In genomic region chr4:153245775-153246174, GRCh38 we compare ENCODE assay signal across 25 cellular contexts.
"Had no signal": no experiment of that assay in that cellular context is flagged by ENCODE, and none has a peak within 500 bp of the region (broad histone marks: within the 10 kb centered on the region; RNA-seq: fewer than 3 reads in every experiment).

No MANE protein-coding gene starts in this region.

- H3K36me3 ChIP-seq: esophagus squamous epithelium, lower lobe of right lung, neural progenitor cell, spleen, upper lobe of right lung, uterus had no signal

- H3K4me1 ChIP-seq: uterus had no signal

- ATAC-seq: effector memory CD8-positive, alpha-beta T cell; heart right ventricle; left ventricle myocardium superior; lower lobe of right lung; naive thymus-derived CD4-positive, alpha-beta T cell; psoas muscle; right cardiac atrium; stimulated activated memory B cell treated with anti-CD40 and anti-IgM and Interleukin-4, amounts not matched to agents 10 μg/mL and 1 μg/mL and 100 μg/mL, for 72 hours; stimulated activated naive CD8-positive, alpha-beta T cell treated with anti-CD3 and anti-CD28 coated beads, Interleukin-15, Interleukin-2, amounts not matched to agents 100 U/mL and 50 U/mL, for 24 hours; upper lobe of right lung had no signal

- H3K27me3 ChIP-seq: esophagus squamous epithelium, heart right ventricle, neural progenitor cell, sigmoid colon, tibial nerve, upper lobe of right lung, uterus had no signal

- H3K9me3 ChIP-seq: esophagus squamous epithelium, heart right ventricle, lower lobe of right lung, psoas muscle, sigmoid colon, spleen, thoracic aorta, tibial nerve, upper lobe of right lung, uterus had no signal

- DNase-seq: cortex of kidney; effector memory CD8-positive, alpha-beta T cell; esophagus squamous epithelium; foreskin melanocyte; glutamatergic neuron; heart right ventricle; hypothalamus; immature natural killer cell; islet precursor cell; kidney glomerular epithelial cell; left ventricle myocardium superior; lower lobe of right lung; naive thymus-derived CD4-positive, alpha-beta T cell; psoas muscle; right cardiac atrium; sigmoid colon; spleen; stimulated activated CD4-positive, alpha-beta T cell treated with anti-CD3 and anti-CD28 coated beads, Interleukin-4, amount 100 ng/mL, for 4 hours; stimulated activated naive CD8-positive, alpha-beta T cell treated with anti-CD3 and anti-CD28 coated beads, Interleukin-15, Interleukin-2, amounts not matched to agents 100 U/mL and 50 U/mL, for 24 hours; upper lobe of right lung; uterus had no signal

- H3K27ac ChIP-seq: esophagus squamous epithelium, heart right ventricle, lower lobe of right lung, neural progenitor cell, psoas muscle, sigmoid colon, thoracic aorta, tibial nerve, upper lobe of right lung, uterus had no signal

- H3K4me3 ChIP-seq: esophagus squamous epithelium, heart right ventricle, lower lobe of right lung, neural progenitor cell, psoas muscle, sigmoid colon, spleen, thoracic aorta, tibial nerve, upper lobe of right lung, uterus had no signal
